ENCODE assay signal across 9 cellular contexts in the genomic region with DNA sequence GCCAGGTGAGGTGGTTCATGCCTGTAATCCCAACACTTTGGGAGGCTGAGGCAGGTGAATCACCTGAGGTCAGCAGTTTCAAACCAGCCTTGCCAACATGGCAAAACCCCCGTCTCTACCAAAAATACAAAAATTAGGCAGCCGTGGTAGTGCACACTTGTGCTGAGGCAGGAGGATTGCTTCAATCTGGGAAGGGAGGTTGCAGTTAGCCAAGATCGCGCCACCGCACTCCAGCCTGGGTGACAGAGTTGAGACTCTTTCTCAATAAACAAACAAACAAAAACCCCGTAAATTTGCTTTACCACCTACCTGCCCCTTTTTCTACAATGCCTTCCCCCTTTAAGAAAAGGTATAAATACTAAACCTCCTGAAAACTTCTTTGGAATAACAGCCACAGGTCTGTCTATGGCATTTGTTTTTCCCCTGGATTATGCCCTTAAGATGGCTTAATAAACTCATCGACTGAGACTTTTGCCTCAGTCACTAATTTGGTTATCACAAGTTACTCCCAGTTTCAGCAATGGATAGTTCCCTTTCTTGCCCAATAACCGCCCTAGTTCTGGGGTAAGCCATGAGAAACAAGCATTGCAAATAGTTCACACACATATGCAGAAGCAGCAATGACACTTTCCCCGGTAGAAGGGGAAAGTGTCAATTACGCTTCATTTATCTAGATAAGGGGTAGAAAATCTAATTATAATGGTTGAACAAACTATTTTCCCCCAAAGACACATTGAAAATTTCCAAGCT. TPM values are rescaled to one million over a fixed set of nuclear protein-coding genes. Genes with fewer than 3 reads are reported as not detected.
DNase-seq lines count a peak whose midpoint lies in the region; ATAC-seq, FAIRE-seq and TF ChIP-seq lines count a peak whose summit lies in the region.
"Had no signal": no experiment of that assay in that cellular context is flagged by ENCODE, and none has a peak within 500 bp of the region (broad histone marks: within the 10 kb centered on the region; RNA-seq: fewer than 3 reads in every experiment).

No MANE protein-coding gene starts in this region.

- no TSS peak for BruUV-seq in IMR-90 (replicated peaks; lab: Mats Ljungman, UMichigan)

- peaks cover 26 to 50% of the 10 kb centered on the region in 2 experiments for H3K79me1 ChIP-seq in IMR-90 (ENCODE audit: low read depth in 1 of 2, low read length in 2 of 2)

- CTCF ChIA-PET in IMR-90 (lab: Yijun Ruan, JAX), result interaction anchor here (0.6 kb wide), 1 partner anchor 11 kb away, joined by 4 read pairs; no protein-coding TSS in a partner anchor

- H3K27me3 ChIP-seq in IMR-90 (ENCODE audit: control insufficient read depth, insufficient read depth, low read length) (no peaks in the 10 kb centered on the region), adipocyte (replicated peaks; ENCODE audit: control insufficient read depth, insufficient read depth, low read length) (no peaks in the 10 kb centered on the region), keratinocyte (ENCODE audit: control insufficient read depth, extremely low read depth, insufficient read depth, low read length) (no peaks in the 10 kb centered on the region), tibial artery (no peaks in the 10 kb centered on the region)

- TF ChIP-seq POLR2A in IMR-90 (IDR thresholded peaks at IDR 0.05; ENCODE audit: low read depth, low read length), result no peak

- WGBS in IMR-90 (ENCODE audit: extremely low coverage in 2 of 2, insufficient read length in 1 of 2), 2 experiments, result 83% methylated on average over 1 of the region's 10 CpGs; no CpG with 5 or more reads in 1 of the 2 experiments

- no peak overlapping the region for H3K18ac ChIP-seq in IMR-90 (ENCODE audit: low read depth, low read length)

- no peak overlapping the region for H4K5ac ChIP-seq in IMR-90 (ENCODE audit: low read depth, low read length)

- POLR2A ChIA-PET in IMR-90 (lab: Charles Lee; ENCODE audit: unreplicated experiment), result no interaction called here

- H3K9ac ChIP-seq in IMR-90 (ENCODE audit: low read depth, low read length) (no peak overlapping the region), adipocyte (ENCODE audit: low read length) (no peak overlapping the region), keratinocyte (ENCODE audit: control insufficient read depth, extremely low read depth, insufficient read depth, low read length) (no peak overlapping the region)

- H2AFZ ChIP-seq in IMR-90 (replicated peaks; ENCODE audit: low read length, poor library complexity) (no peak overlapping the region), keratinocyte (ENCODE audit: control insufficient read depth, low read length) (no peak overlapping the region)

- no peak overlapping the region for H3K4ac ChIP-seq in IMR-90 (ENCODE audit: low read depth, low read length)

- H3K4me1 ChIP-seq in IMR-90 (ENCODE audit: control insufficient read depth, insufficient read depth, low read length) (peaks cover 12% of the 10 kb centered on the region), adipocyte (ENCODE audit: control insufficient read depth, insufficient read depth, low read length) (peaks cover 31% of the 10 kb centered on the region), keratinocyte (ENCODE audit: control insufficient read depth, extremely low read depth, insufficient read depth, low read length) (peaks cover 29% of the 10 kb centered on the region), tibial artery (peaks cover 0 to 48% (median 21%) of the 10 kb centered on the region in 4 donors)

- H3K9me3 ChIP-seq in IMR-90 (ENCODE audit: control insufficient read depth, insufficient read depth, low read length) (no peaks in the 10 kb centered on the region), adipocyte (ENCODE audit: control insufficient read depth, low read length) (no peaks in the 10 kb centered on the region), keratinocyte (ENCODE audit: control insufficient read depth, low read depth, low read length) (no peaks in the 10 kb centered on the region), tibial artery (no peaks in the 10 kb centered on the region)

- H3K56ac ChIP-seq in IMR-90 (ENCODE audit: extremely low read depth, insufficient read depth, low read length), result no peak overlapping the region

- H3K27ac ChIP-seq in IMR-90 (ENCODE audit: insufficient read depth, low read length) (no peak overlapping the region), keratinocyte (ENCODE audit: control insufficient read depth, insufficient read depth, low read length) (no peak overlapping the region), tibial artery (peak overlapping the region; percentile 2 to 29)

- peaks cover 34% of the 10 kb centered on the region for H4K20me1 ChIP-seq in IMR-90 (ENCODE audit: insufficient read depth, low read length)
- no peaks in the 10 kb centered on the region for H4K20me1 ChIP-seq in keratinocyte (ENCODE audit: control insufficient read depth, extremely low read depth, insufficient read depth, low read length)

- H3K4me3 ChIP-seq in IMR-90 (ENCODE audit: insufficient read depth, low read depth, low read length), result no peak overlapping the region
- H3K4me3 ChIP-seq in adipocyte (ENCODE audit: low read length), result no peak overlapping the region
- no peak overlapping the region for H3K4me3 ChIP-seq in keratinocyte (ENCODE audit: control insufficient read depth in 2 of 3, extremely low read depth in 1 of 3, insufficient read depth in 2 of 3, low read depth in 1 of 3, low read length in 3 of 3)
- H3K4me3 ChIP-seq in tibial artery, result no peak overlapping the region

- dilution Hi-C loops in IMR-90 (cut with HindIII; ENCODE audit: low sequenced_read_pairs, unreplicated experiment) (no loop called here), keratinocyte (cut with MboI; ENCODE audit: extremely low pct_ligation_motif_present, low sequenced_read_pairs) (no loop called here)

- no peak overlapping the region for H4K8ac ChIP-seq in IMR-90 (ENCODE audit: low read depth in 2 of 2, low read length in 2 of 2)

- H3K9me1 ChIP-seq in IMR-90 (ENCODE audit: insufficient read depth, low read length) (peaks cover 10% of the 10 kb centered on the region; the same call in 1 of the 2 replicates), keratinocyte (ENCODE audit: control insufficient read depth, extremely low read depth, insufficient read depth, low read length) (no peaks in the 10 kb centered on the region)

- H2AK9ac ChIP-seq in IMR-90 (replicated peaks; ENCODE audit: low read depth, low read length, poor library complexity), result no peak overlapping the region

- FAIRE-seq in keratinocyte (lab: Jason Lieb, UNC), result peak; percentile 56

- ATAC-seq in IMR-90 (ENCODE audit: low read depth) (no peak), HG02938 (IDR thresholded peaks at IDR 0.05; ENCODE audit: unreplicated experiment) (no peak)

- no peak overlapping the region for H3K4me2 ChIP-seq in IMR-90 (ENCODE audit: low read depth, low read length)
- no peak overlapping the region for H3K4me2 ChIP-seq in keratinocyte (ENCODE audit: control insufficient read depth, extremely low read depth, insufficient read depth, low read depth, low read length)

- no peak overlapping the region for H2BK5ac ChIP-seq in IMR-90 (ENCODE audit: low read depth, low read length, poor library complexity, severe bottlenecking)

- peaks cover 21% of the 10 kb centered on the region for H3K79me2 ChIP-seq in keratinocyte (ENCODE audit: control insufficient read depth, insufficient read depth, low read length)

- H3K23ac ChIP-seq in IMR-90 (ENCODE audit: low read depth, low read length), result no peak overlapping the region

- no peak overlapping the region for H2AK5ac ChIP-seq in IMR-90 (ENCODE audit: low read depth, low read length)

- in situ Hi-C loops in IMR-90 (cut with MboI; ENCODE audit: low sequenced_read_pairs), result no loop called here

- no peak overlapping the region for H4K91ac ChIP-seq in IMR-90 (ENCODE audit: insufficient read depth, low read depth, low read length)

- no peak overlapping the region; the same call in 2 of the 3 replicates for H2BK15ac ChIP-seq in IMR-90 (ENCODE audit: low read depth, low read length)

- no peak for TF ChIP-seq CTCF in IMR-90 (conservative IDR thresholded peaks at IDR 0.05; ENCODE audit: low read depth, low read length)
- TF ChIP-seq CTCF in keratinocyte (optimal IDR thresholded peaks at IDR 0.05 in 1 of 3, IDR thresholded peaks at IDR 0.05 in 1 of 3, conservative IDR thresholded peaks at IDR 0.05 in 1 of 3; ENCODE audit: extremely low read depth in 1 of 3, insufficient read depth in 2 of 3, low read length in 3 of 3), result no peak
- no peak for TF ChIP-seq CTCF in tibial artery (IDR thresholded peaks at IDR 0.05)

- H2BK20ac ChIP-seq in IMR-90 (ENCODE audit: low read depth, low read length), result no peak overlapping the region

- intact Hi-C loops in IMR-90 (cut with micrococcal nuclease) (no loop called here), tibial artery (cut with DNase I; ENCODE audit: low total_unique reads) (no loop called here)

- H3K36me3 ChIP-seq in IMR-90 (ENCODE audit: control insufficient read depth, insufficient read depth, low read length), result peaks cover 5% of the 10 kb centered on the region; the same call in 1 of the 2 replicates
- peaks cover 40% of the 10 kb centered on the region for H3K36me3 ChIP-seq in adipocyte (ENCODE audit: control insufficient read depth, insufficient read depth, low read length, severe bottlenecking)
- H3K36me3 ChIP-seq in keratinocyte (ENCODE audit: control insufficient read depth in 2 of 2, extremely low read depth in 1 of 2, insufficient read depth in 2 of 2, low read length in 2 of 2), result peaks cover 2 to 4% of the 10 kb centered on the region in 2 experiments
- H3K36me3 ChIP-seq in tibial artery, result peaks cover 25 to 28% (median 27%) of the 10 kb centered on the region in 3 donors

- H2BK120ac ChIP-seq in IMR-90 (ENCODE audit: low read depth, low read length), result no peak overlapping the region

- no peak overlapping the region for H3K14ac ChIP-seq in IMR-90 (replicated peaks; ENCODE audit: low read depth, low read length)

- DNase-seq in IMR-90 (peak; percentile 25), adipocyte (ENCODE audit: low read depth) (peak; percentile 24), keratinocyte (ENCODE audit: low read depth, low spot score) (no peak), tibial artery (no peak), globus pallidus (ENCODE audit: low spot score) (no peak), occipital lobe (lab: John Stamatoyannopoulos, UW) (no peak), hypothalamus (lab: John Stamatoyannopoulos, UW) (no peak)
- DNase-seq: T-helper 2 cell had no signal

- no peak for TF ChIP-seq RAD21 in IMR-90 (IDR thresholded peaks at IDR 0.05; ENCODE audit: low read length)

RNA-seq across cellular contexts. Expression of a gene that starts 52.8 kb away (rescaled TPM):
- total RNA-seq in IMR-90 (2012; rRNA removed) (11.5 and 13.6 TPM in 2 replicates), occipital lobe (14.5 TPM)
- polyA plus RNA-seq in IMR-90 (2012; rRNA removed) (10.9 and 11.6 TPM in 2 replicates), keratinocyte (12.0 to 24.0 TPM (median 16.2 TPM) in 3 replicates)
- 4.9 and 6.7 TPM in 2 replicates for polyA plus RNA-seq in IMR-90 (2012; cell fraction: cytosol; rRNA removed)
- 19.7 and 44.0 TPM in 2 replicates for polyA plus RNA-seq in IMR-90 (2012; cell fraction: nucleus; rRNA removed; ENCODE audit: low replicate concordance)
- polyA plus RNA-seq in keratinocyte (2011; ENCODE audit: low read depth), result 54.2 TPM
- 14.1 and 14.5 TPM in 2 replicates for polyA plus RNA-seq in keratinocyte (2011; cell fraction: cytosol; rRNA removed)
- polyA plus RNA-seq in keratinocyte (2011; cell fraction: nucleus; rRNA removed), result 54.5 and 61.4 TPM in 2 replicates
- 21.1 and 27.6 TPM in 2 replicates for polyA plus RNA-seq in keratinocyte (2012; ENCODE audit: low replicate concordance)
- 23.1 to 93.4 TPM (median 35.1 TPM) in 3 replicates for polyA minus RNA-seq in keratinocyte
- polyA minus RNA-seq in keratinocyte (2011; cell fraction: cytosol; rRNA and poly(A)+ RNA removed), result 29.7 TPM
- polyA minus RNA-seq in keratinocyte (2011; cell fraction: nucleus; rRNA and poly(A)+ RNA removed), result 54.7 and 104 TPM in 2 replicates

Comparison
In these comparisons a context has a peak if more than half of its experiments do, and no peak if none do; other contexts are left out.
1. DNase-seq: peak in IMR-90 (single experiment) and adipocyte (single experiment); none in keratinocyte (single experiment), tibial artery (0 of 2), globus pallidus (single experiment), occipital lobe (single experiment) and hypothalamus (0 of 51).
2. H3K27ac ChIP-seq: peak in tibial artery (2 of 2); none in IMR-90 (single experiment) and keratinocyte (single experiment).